ENCODE assay signal across 23 cellular contexts in genomic region chr3:1600206-1600605, GRCh38.
"Had no signal": no experiment of that assay in that cellular context is flagged by ENCODE, and none has a peak within 500 bp of the region (broad histone marks: within the 10 kb centered on the region; RNA-seq: fewer than 3 reads in every experiment).

No MANE protein-coding gene starts in this region.

- DNase-seq: dermis blood vessel endothelial cell; effector memory CD4-positive, alpha-beta T cell; foreskin keratinocyte; heart left ventricle; left cardiac atrium; lower lobe of right lung; nephron progenitor cell; occipital lobe; ovary; retina; right lobe of liver; small intestine; stimulated activated CD4-positive, alpha-beta T cell treated with anti-CD3 and anti-CD28 coated beads, Interleukin-12 subunit alpha, Interleukin-12 subunit beta, amount 100 ng/mL, for 4 hours; stimulated activated CD4-positive, alpha-beta T cell treated with anti-CD3 and anti-CD28 coated beads, Interleukin-1b, Interleukin-23, amount 100 ng/mL, for 48 hours; stimulated activated CD4-positive, alpha-beta T cell treated with anti-CD3 and anti-CD28 coated beads, Interleukin-4, amount 100 ng/mL, for 1 hour; stimulated activated CD8-positive, alpha-beta memory T cell treated with anti-CD3 and anti-CD28 coated beads, Interleukin-4, amount 100 ng/mL, for 48 hours; stimulated activated naive CD4-positive, alpha-beta T cell; stimulated activated naive CD8-positive, alpha-beta T cell treated with anti-CD3 and anti-CD28 coated beads, Interleukin-15, amount 100 ng/mL, for 72 hours; transverse colon had no signal

- H3K4me1 Mint-ChIP-seq: naive thymus-derived CD8-positive, alpha-beta T cell; nephron progenitor cell; stimulated activated naive CD8-positive, alpha-beta T cell treated with anti-CD3 and anti-CD28 coated beads, Interleukin-15, amount 100 ng/mL, for 72 hours had no signal

- H3K27ac Mint-ChIP-seq: naive thymus-derived CD8-positive, alpha-beta T cell; nephron progenitor cell; stimulated activated naive CD8-positive, alpha-beta T cell treated with anti-CD3 and anti-CD28 coated beads, Interleukin-15, amount 100 ng/mL, for 72 hours had no signal

- H3K4me3 Mint-ChIP-seq: naive thymus-derived CD8-positive, alpha-beta T cell; nephron progenitor cell; stimulated activated naive CD8-positive, alpha-beta T cell treated with anti-CD3 and anti-CD28 coated beads, Interleukin-15, amount 100 ng/mL, for 72 hours had no signal

- ATAC-seq: foreskin keratinocyte; gastroesophageal sphincter; heart left ventricle; left cardiac atrium; left lung; naive thymus-derived CD8-positive, alpha-beta T cell had no signal

- H3K27me3 Mint-ChIP-seq: naive thymus-derived CD8-positive, alpha-beta T cell; stimulated activated naive CD8-positive, alpha-beta T cell treated with anti-CD3 and anti-CD28 coated beads, Interleukin-15, amount 100 ng/mL, for 72 hours had no signal

- H3K9me3 Mint-ChIP-seq: nephron progenitor cell had no signal

- FAIRE-seq: endothelial cell of umbilical vein, small intestine had no signal

- H3K36me3 Mint-ChIP-seq: naive thymus-derived CD8-positive, alpha-beta T cell had no signal
